1 cellular context compared by ENCODE assay signal in the genomic region with DNA sequence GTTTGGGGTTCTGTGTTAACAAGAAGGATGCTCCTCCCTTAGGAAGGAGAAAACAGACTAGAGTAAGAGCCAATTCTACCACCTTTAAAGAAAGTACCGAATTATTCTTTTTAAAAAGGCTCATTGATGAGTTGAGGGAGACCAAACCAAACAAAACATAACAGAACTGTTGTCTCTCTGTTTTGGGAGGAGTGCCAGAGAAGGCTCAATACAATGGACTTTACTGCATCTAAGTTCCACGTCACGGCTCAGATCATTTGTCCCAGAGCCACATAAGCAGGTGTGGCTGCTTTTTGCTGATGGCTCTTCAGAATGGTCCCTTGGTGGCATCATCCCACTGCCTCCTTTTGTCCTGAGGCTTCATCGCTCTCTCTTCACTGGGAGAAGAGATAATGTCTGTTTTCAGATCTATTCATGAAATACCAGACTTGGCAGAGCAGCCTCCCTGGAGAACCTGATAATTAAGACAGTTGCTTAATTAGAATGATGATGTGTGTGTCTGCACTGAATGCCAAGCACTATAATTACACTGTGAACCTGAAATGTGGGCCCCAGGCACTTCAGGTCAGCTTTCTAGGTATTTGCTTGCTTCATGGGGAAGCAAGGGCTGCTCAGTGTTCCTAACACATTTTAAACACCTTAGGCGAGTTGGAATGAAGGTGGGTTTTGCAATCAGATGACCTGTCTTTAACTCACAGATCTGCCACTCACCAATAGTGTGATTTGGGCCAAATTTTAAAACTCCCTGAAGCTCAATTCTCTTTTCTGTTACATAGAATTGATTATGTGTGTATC.
TF ChIP-seq lines count a peak whose summit lies in the region.

No MANE protein-coding gene starts in this region.

TF ChIP-seq in GM23338, 12 proteins besides CTCF, POLR2A, EP300 and RAD21 (continued from another document):
- TF ChIP-seq, protein P1, sequence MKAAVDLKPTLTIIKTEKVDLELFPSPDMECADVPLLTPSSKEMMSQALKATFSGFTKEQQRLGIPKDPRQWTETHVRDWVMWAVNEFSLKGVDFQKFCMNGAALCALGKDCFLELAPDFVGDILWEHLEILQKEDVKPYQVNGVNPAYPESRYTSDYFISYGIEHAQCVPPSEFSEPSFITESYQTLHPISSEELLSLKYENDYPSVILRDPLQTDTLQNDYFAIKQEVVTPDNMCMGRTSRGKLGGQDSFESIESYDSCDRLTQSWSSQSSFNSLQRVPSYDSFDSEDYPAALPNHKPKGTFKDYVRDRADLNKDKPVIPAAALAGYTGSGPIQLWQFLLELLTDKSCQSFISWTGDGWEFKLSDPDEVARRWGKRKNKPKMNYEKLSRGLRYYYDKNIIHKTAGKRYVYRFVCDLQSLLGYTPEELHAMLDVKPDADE (IDR thresholded peaks at IDR 0.05) = no peak
- TF ChIP-seq CREB1 (CRISPR knock-in tag; IDR thresholded peaks at IDR 0.05; ENCODE audit: low read depth) (no peak), JUNB (IDR thresholded peaks at IDR 0.05; ENCODE audit: unreplicated experiment) (no peak), STAT1 (IDR thresholded peaks at IDR 0.05; ENCODE audit: unreplicated experiment) (no peak), ZNF331 (CRISPR knock-in tag; IDR thresholded peaks at IDR 0.05; ENCODE audit: low read depth) (no peak), EZH2 (IDR thresholded peaks at IDR 0.05; ENCODE audit: low read depth, unreplicated experiment) (no peak)
- TF ChIP-seq, protein P2, sequence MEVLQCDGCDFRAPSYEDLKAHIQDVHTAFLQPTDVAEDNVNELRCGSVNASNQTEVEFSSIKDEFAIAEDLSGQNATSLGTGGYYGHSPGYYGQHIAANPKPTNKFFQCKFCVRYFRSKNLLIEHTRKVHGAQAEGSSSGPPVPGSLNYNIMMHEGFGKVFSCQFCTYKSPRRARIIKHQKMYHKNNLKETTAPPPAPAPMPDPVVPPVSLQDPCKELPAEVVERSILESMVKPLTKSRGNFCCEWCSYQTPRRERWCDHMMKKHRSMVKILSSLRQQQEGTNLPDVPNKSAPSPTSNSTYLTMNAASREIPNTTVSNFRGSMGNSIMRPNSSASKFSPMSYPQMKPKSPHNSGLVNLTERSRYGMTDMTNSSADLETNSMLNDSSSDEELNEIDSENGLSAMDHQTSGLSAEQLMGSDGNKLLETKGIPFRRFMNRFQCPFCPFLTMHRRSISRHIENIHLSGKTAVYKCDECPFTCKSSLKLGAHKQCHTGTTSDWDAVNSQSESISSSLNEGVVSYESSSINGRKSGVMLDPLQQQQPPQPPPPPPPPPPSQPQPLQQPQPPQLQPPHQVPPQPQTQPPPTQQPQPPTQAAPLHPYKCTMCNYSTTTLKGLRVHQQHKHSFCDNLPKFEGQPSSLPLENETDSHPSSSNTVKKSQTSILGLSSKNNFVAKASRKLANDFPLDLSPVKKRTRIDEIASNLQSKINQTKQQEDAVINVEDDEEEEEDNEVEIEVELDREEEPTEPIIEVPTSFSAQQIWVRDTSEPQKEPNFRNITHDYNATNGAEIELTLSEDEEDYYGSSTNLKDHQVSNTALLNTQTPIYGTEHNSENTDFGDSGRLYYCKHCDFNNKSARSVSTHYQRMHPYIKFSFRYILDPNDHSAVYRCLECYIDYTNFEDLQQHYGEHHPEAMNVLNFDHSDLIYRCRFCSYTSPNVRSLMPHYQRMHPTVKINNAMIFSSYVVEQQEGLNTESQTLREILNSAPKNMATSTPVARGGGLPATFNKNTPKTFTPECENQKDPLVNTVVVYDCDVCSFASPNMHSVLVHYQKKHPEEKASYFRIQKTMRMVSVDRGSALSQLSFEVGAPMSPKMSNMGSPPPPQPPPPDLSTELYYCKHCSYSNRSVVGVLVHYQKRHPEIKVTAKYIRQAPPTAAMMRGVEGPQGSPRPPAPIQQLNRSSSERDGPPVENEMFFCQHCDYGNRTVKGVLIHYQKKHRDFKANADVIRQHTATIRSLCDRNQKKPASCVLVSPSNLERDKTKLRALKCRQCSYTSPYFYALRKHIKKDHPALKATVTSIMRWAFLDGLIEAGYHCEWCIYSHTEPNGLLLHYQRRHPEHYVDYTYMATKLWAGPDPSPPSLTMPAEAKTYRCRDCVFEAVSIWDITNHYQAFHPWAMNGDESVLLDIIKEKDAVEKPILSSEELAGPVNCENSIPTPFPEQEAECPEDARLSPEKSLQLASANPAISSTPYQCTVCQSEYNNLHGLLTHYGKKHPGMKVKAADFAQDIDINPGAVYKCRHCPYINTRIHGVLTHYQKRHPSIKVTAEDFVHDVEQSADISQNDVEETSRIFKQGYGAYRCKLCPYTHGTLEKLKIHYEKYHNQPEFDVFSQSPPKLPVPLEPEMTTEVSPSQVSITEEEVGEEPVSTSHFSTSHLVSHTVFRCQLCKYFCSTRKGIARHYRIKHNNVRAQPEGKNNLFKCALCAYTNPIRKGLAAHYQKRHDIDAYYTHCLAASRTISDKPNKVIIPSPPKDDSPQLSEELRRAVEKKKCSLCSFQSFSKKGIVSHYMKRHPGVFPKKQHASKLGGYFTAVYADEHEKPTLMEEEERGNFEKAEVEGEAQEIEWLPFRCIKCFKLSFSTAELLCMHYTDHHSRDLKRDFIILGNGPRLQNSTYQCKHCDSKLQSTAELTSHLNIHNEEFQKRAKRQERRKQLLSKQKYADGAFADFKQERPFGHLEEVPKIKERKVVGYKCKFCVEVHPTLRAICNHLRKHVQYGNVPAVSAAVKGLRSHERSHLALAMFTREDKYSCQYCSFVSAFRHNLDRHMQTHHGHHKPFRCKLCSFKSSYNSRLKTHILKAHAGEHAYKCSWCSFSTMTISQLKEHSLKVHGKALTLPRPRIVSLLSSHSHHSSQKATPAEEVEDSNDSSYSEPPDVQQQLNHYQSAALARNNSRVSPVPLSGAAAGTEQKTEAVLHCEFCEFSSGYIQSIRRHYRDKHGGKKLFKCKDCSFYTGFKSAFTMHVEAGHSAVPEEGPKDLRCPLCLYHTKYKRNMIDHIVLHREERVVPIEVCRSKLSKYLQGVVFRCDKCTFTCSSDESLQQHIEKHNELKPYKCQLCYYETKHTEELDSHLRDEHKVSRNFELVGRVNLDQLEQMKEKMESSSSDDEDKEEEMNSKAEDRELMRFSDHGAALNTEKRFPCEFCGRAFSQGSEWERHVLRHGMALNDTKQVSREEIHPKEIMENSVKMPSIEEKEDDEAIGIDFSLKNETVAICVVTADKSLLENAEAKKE (CRISPR knock-in tag; IDR thresholded peaks at IDR 0.05) = no peak
- TF ChIP-seq, protein P3, sequence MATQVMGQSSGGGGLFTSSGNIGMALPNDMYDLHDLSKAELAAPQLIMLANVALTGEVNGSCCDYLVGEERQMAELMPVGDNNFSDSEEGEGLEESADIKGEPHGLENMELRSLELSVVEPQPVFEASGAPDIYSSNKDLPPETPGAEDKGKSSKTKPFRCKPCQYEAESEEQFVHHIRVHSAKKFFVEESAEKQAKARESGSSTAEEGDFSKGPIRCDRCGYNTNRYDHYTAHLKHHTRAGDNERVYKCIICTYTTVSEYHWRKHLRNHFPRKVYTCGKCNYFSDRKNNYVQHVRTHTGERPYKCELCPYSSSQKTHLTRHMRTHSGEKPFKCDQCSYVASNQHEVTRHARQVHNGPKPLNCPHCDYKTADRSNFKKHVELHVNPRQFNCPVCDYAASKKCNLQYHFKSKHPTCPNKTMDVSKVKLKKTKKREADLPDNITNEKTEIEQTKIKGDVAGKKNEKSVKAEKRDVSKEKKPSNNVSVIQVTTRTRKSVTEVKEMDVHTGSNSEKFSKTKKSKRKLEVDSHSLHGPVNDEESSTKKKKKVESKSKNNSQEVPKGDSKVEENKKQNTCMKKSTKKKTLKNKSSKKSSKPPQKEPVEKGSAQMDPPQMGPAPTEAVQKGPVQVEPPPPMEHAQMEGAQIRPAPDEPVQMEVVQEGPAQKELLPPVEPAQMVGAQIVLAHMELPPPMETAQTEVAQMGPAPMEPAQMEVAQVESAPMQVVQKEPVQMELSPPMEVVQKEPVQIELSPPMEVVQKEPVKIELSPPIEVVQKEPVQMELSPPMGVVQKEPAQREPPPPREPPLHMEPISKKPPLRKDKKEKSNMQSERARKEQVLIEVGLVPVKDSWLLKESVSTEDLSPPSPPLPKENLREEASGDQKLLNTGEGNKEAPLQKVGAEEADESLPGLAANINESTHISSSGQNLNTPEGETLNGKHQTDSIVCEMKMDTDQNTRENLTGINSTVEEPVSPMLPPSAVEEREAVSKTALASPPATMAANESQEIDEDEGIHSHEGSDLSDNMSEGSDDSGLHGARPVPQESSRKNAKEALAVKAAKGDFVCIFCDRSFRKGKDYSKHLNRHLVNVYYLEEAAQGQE (IDR thresholded peaks at IDR 0.05; ENCODE audit: unreplicated experiment) = no peak
